8 cellular contexts compared by ENCODE assay signal in the genomic region with DNA sequence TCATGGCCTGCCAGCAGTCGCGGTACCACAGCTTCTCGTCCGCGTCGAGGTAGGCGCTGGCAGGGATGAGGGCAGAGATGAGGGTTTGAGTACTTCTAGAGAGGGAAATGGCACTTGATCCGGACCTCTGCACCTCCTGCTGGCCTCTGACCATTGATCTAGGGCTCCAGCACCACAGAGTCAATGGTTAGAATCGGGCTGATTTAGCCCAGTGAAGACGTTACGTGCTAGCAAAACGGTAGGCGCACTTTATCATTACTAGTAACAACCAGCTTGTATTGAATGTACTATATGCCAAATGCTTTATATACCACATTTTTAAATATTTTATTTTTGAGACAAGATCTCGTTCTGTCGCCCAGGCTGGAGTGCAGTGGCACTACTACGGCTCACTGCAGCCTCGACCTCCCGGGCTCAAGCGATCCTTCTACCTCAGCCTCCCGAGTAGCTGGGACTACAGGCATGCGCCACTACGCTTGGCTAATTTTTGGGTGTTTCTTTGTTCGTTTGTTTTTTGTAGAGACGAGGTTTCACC.
DNase-seq lines count a peak whose midpoint lies in the region; ATAC-seq and TF ChIP-seq lines count a peak whose summit lies in the region.

No MANE protein-coding gene starts in this region.

- no peak for DNase-seq in AG09309 (ENCODE audit: low read depth)
- no peak for DNase-seq in brain microvascular endothelial cell
- DNase-seq in SIG-M5 (lab: John Stamatoyannopoulos, UW) = no peak
- no peak for DNase-seq in stimulated activated CD4-positive, alpha-beta T cell treated with anti-CD3 and anti-CD28 coated beads, Interleukin-2, amount 100 ng/mL, for 48 hours
- no peak for DNase-seq in NCI-H1694 treated with DMSO at 0.1 percent for 48 hours (lab: John Stamatoyannopoulos, UW)
- no peak for DNase-seq in superior temporal gyrus (ENCODE audit: extremely low spot score)

- H3K36me3 ChIP-seq in brain microvascular endothelial cell (replicated peaks) = peaks cover 6% of the 10 kb centered on the region
- peaks cover 5 to 9% of the 10 kb centered on the region in 2 donors for H3K36me3 ChIP-seq in mucosa of rectum (ENCODE audit: control insufficient read depth in 2 of 2, insufficient read depth in 2 of 2, low read length in 2 of 2)

- ATAC-seq in HG03045 (IDR thresholded peaks at IDR 0.05; ENCODE audit: unreplicated experiment) = peak; percentile 1

- H3K9me3 ChIP-seq in mucosa of rectum (ENCODE audit: control insufficient read depth in 2 of 2, low read length in 2 of 2) = no peaks in the 10 kb centered on the region

- H3K27ac ChIP-seq in brain microvascular endothelial cell (peak overlapping the region; percentile 39), mucosa of rectum (ENCODE audit: low read depth in 2 of 2, low read length in 2 of 2) (peak overlapping the region in 1 of 2 donors; percentile 60)

- peaks cover 14 to 20% of the 10 kb centered on the region in 2 donors for H3K4me1 ChIP-seq in mucosa of rectum (ENCODE audit: control insufficient read depth in 2 of 2, insufficient read depth in 2 of 2, low read length in 2 of 2)

- TF ChIP-seq CTCF in AG09309 (IDR thresholded peaks at IDR 0.05; ENCODE audit: control insufficient read depth, insufficient read depth, low read depth, low read length, missing control alignments) (peak; percentile 28), brain microvascular endothelial cell (IDR thresholded peaks at IDR 0.05; ENCODE audit: low read depth, low read length, missing control alignments) (peak; percentile 26)

- in situ Hi-C loops in brain microvascular endothelial cell (cut with HindIII; ENCODE audit: low pct_ligation_motif_present, low sequenced_read_pairs) = loop anchor here (25.0 kb wide), 1 partner anchor 105 kb away; no protein-coding TSS in a partner anchor

- H3K9ac ChIP-seq in mucosa of rectum (ENCODE audit: low read depth in 1 of 2, low read length in 2 of 2) = peak overlapping the region; percentile 61 to 95

- H3K27me3 ChIP-seq in brain microvascular endothelial cell (replicated peaks) = no peaks in the 10 kb centered on the region
- no peaks in the 10 kb centered on the region for H3K27me3 ChIP-seq in mucosa of rectum (ENCODE audit: control insufficient read depth in 2 of 2, insufficient read depth in 2 of 2, low read length in 2 of 2)

- peak overlapping the region; percentile 89 for H3K4me3 ChIP-seq in AG09309 (ENCODE audit: control insufficient read depth, low read depth, low read length)
- H3K4me3 ChIP-seq in brain microvascular endothelial cell (ENCODE audit: low read depth, low read length) = peak overlapping the region; percentile 96
- peak overlapping the region; percentile 93 for H3K4me3 ChIP-seq in mucosa of rectum (ENCODE audit: low read length in 2 of 2)
